In genomic region chr1:28510350-28511223, GRCh38 we compare ENCODE assay signal across 7 cellular contexts. TPM values are rescaled to one million over a fixed set of nuclear protein-coding genes. Genes with fewer than 3 reads are reported as not detected.
DNase-seq lines count a peak whose midpoint lies in the region; ATAC-seq and TF ChIP-seq lines count a peak whose summit lies in the region.

No MANE protein-coding gene starts in this region.

- peaks cover 0 to 34% of the 10 kb centered on the region in 2 donors for H3K4me1 ChIP-seq in breast epithelium
- peaks cover 9 to 19% of the 10 kb centered on the region in 2 donors for H3K4me1 ChIP-seq in neuronal stem cell (ENCODE audit: control insufficient read depth in 2 of 2, insufficient read depth in 1 of 2, low read depth in 1 of 2, low read length in 2 of 2)

- no peak overlapping the region for H3K18ac ChIP-seq in neuronal stem cell (ENCODE audit: low read length)

- intact Hi-C loops in breast epithelium (cut with DNase I; ENCODE audit: low total_unique reads), result no loop called here

- H3K23ac ChIP-seq in neuronal stem cell (ENCODE audit: low read depth, low read length, poor library complexity), result peak overlapping the region; percentile 70

- no peak for ATAC-seq in GM19351 (IDR thresholded peaks at IDR 0.05; ENCODE audit: unreplicated experiment)

- H3K4me3 ChIP-seq in breast epithelium (peak overlapping the region in 1 of 3 donors; percentile 79), neuronal stem cell (ENCODE audit: low read length in 2 of 2) (no peak overlapping the region)

- H3K9me3 ChIP-seq in breast epithelium (no peaks in the 10 kb centered on the region), neuronal stem cell (replicated peaks in 1 of 2; ENCODE audit: control insufficient read depth in 2 of 2, insufficient read depth in 1 of 2, low read depth in 1 of 2, low read length in 2 of 2) (peaks cover 2 to 3% of the 10 kb centered on the region in 2 donors)

- H3K27ac ChIP-seq in breast epithelium, result peak overlapping the region; percentile 81 to 86
- peak overlapping the region; percentile 36 for H3K27ac ChIP-seq in neuronal stem cell (replicated peaks; ENCODE audit: low read length)

- H3K4ac ChIP-seq in neuronal stem cell (ENCODE audit: low read length), result no peak overlapping the region

- no CpG with 5 or more reads among the region's 8 CpGs for WGBS in neuronal stem cell (ENCODE audit: extremely low coverage in 2 of 2, insufficient read length in 2 of 2, insufficient replicate concordance in 1 of 2), 2 donors

- no peak overlapping the region for H3K14ac ChIP-seq in neuronal stem cell (ENCODE audit: low read length)

- no peaks in the 10 kb centered on the region for H3K79me1 ChIP-seq in neuronal stem cell (ENCODE audit: low read depth, low read length)

- DNase-seq in breast epithelium (ENCODE audit: low spot score in 2 of 2) (no peak), neuronal stem cell (ENCODE audit: low spot score) (no peak), cortex of kidney (lab: John Stamatoyannopoulos, UW) (no peak), NOMO-1 treated with dmso at 0.1 percent for 144 hours (lab: John Stamatoyannopoulos, UW; ENCODE audit: unreplicated experiment) (no peak)

- H2AFZ ChIP-seq in neuronal stem cell (ENCODE audit: low read length), result no peak overlapping the region

- TF ChIP-seq CTCF in breast epithelium (IDR thresholded peaks at IDR 0.05), result no peak

- H2BK15ac ChIP-seq in neuronal stem cell (ENCODE audit: low read length), result no peak overlapping the region

- no peak overlapping the region for H3K9ac ChIP-seq in neuronal stem cell (ENCODE audit: low read depth, low read length, poor library complexity)

- H4K91ac ChIP-seq in neuronal stem cell (ENCODE audit: low read depth, low read length, poor library complexity), result no peak overlapping the region

- no peak overlapping the region for H4K8ac ChIP-seq in neuronal stem cell (ENCODE audit: low read depth, low read length)

- no peak overlapping the region for H2BK12ac ChIP-seq in neuronal stem cell (ENCODE audit: low read length)

- no peak overlapping the region for H2BK120ac ChIP-seq in neuronal stem cell (ENCODE audit: low read depth, low read length)

- no peak overlapping the region for H2AK5ac ChIP-seq in neuronal stem cell (ENCODE audit: low read depth, low read length)

- H3K36me3 ChIP-seq in breast epithelium (no peaks in the 10 kb centered on the region), neuronal stem cell (replicated peaks in 1 of 2; ENCODE audit: control insufficient read depth in 2 of 2, insufficient read depth in 2 of 2, low read length in 2 of 2) (peaks cover 31 to 74% of the 10 kb centered on the region in 2 donors)

- no peak overlapping the region for H2BK5ac ChIP-seq in neuronal stem cell (ENCODE audit: low read length)

- no peaks in the 10 kb centered on the region for H3K27me3 ChIP-seq in breast epithelium
- no peaks in the 10 kb centered on the region for H3K27me3 ChIP-seq in neuronal stem cell (ENCODE audit: control insufficient read depth in 3 of 3, insufficient read depth in 3 of 3, low read depth in 1 of 3, low read length in 3 of 3)

- peak; percentile 89 for TF ChIP-seq POLR2A in GM19193 (IDR thresholded peaks at IDR 0.05; ENCODE audit: extremely low read depth, insufficient read depth, insufficient read length)
- TF ChIP-seq POLR2A in breast epithelium (IDR thresholded peaks at IDR 0.05), result no peak

- no peak overlapping the region for H3K4me2 ChIP-seq in neuronal stem cell (ENCODE audit: insufficient read depth, low read length, poor library complexity, severe bottlenecking)

TF ChIP-seq in PFSK-1, 5 proteins besides CTCF, POLR2A, EP300 and RAD21:
- TF ChIP-seq SIN3A (IDR thresholded peaks at IDR 0.05; ENCODE audit: borderline replicate concordance, insufficient read depth, low read length), result peak; percentile 86; the same call in 1 of the 2 replicates
- peak; percentile 47; the same call in 1 of the 2 replicates for TF ChIP-seq TAF1 (IDR thresholded peaks at IDR 0.05; ENCODE audit: borderline replicate concordance, insufficient read depth, low read length)
- no peak for TF ChIP-seq FOXP2 (optimal IDR thresholded peaks at IDR 0.05; ENCODE audit: borderline replicate concordance, extremely low read depth, extremely low read length, insufficient read depth)
- peak; percentile 97 for TF ChIP-seq POLR2AphosphoS5 (IDR thresholded peaks at IDR 0.05; ENCODE audit: low read depth, low read length)
- no peak for TF ChIP-seq REST (IDR thresholded peaks at IDR 0.05; ENCODE audit: insufficient read depth in 1 of 2, low read depth in 2 of 2, low read length in 2 of 2)
TF ChIP-seq in PFSK-1: peak in this region for 3.

RNA-seq across cellular contexts. Expression of gene RCC1, which starts 4.7 kb away (rescaled TPM):
- polyA plus RNA-seq in PFSK-1 (2012; ENCODE audit: insufficient read length, low read depth), result 126 TPM
- total RNA-seq in breast epithelium, result 10 to 100 TPM; 15.7 to 44.9 (median 40.1) TPM
- polyA plus RNA-seq in neuronal stem cell (2013, experiment 1 of 2), result 43.1 TPM
- polyA plus RNA-seq in neuronal stem cell (2013, experiment 2 of 2), result 42.3 TPM

RNA-seq across cellular contexts. Expression of gene TRNAU1AP, which starts 42.3 kb away (rescaled TPM):
- polyA plus RNA-seq in PFSK-1 (2012; ENCODE audit: insufficient read length, low read depth), result 21.4 TPM
- total RNA-seq in breast epithelium, result 10 to 100 TPM; 22.0 to 27.8 (median 27.1) TPM
- 27.6 TPM for polyA plus RNA-seq in neuronal stem cell (2013, experiment 1 of 2)
- polyA plus RNA-seq in neuronal stem cell (2013, experiment 2 of 2), result 26.0 TPM
